2 cellular contexts compared by ENCODE assay signal in genomic region chr12:31245822-31246469, GRCh38.
TF ChIP-seq lines count a peak whose summit lies in the region.

No MANE protein-coding gene starts in this region.

TF ChIP-seq in IMR-90, 13 proteins besides CTCF, POLR2A, EP300 and RAD21 (continued from another document):
- TF ChIP-seq NFE2L2 (IDR thresholded peaks at IDR 0.05; ENCODE audit: low read depth, low read length) (no peak), USF2 (IDR thresholded peaks at IDR 0.05; ENCODE audit: low read depth, low read length) (no peak), ELK1 (IDR thresholded peaks at IDR 0.05; ENCODE audit: borderline replicate concordance, low read depth, low read length) (no peak), CHD1 (IDR thresholded peaks at IDR 0.05; ENCODE audit: low read depth, low read length) (no peak), RCOR1 (IDR thresholded peaks at IDR 0.05; ENCODE audit: insufficient replicate concordance, low read length) (no peak), CEBPB (IDR thresholded peaks at IDR 0.05; ENCODE audit: low read depth, low read length) (no peak), MAFK (IDR thresholded peaks at IDR 0.05; ENCODE audit: low read depth, low read length) (no peak), SMC3 (IDR thresholded peaks at IDR 0.05; ENCODE audit: low read depth, low read length) (no peak), FOS (IDR thresholded peaks at IDR 0.05; ENCODE audit: low read depth, low read length) (no peak), RFX5 (IDR thresholded peaks at IDR 0.05; ENCODE audit: low read depth, low read length) (no peak), MAZ (IDR thresholded peaks at IDR 0.05; ENCODE audit: borderline replicate concordance, low read depth, low read length) (no peak)

TF ChIP-seq in GM12878, 131 proteins besides CTCF, POLR2A, EP300 and RAD21 (continued from another document):
- TF ChIP-seq E2F8 (IDR thresholded peaks at IDR 0.05; ENCODE audit: low read depth, partially characterized antibody) (no peak), ZBED1 (IDR thresholded peaks at IDR 0.05; ENCODE audit: borderline replicate concordance) (no peak), SIX5 (IDR thresholded peaks at IDR 0.05; ENCODE audit: low read depth, low read length, severe bottlenecking) (no peak), ESRRA (IDR thresholded peaks at IDR 0.05; ENCODE audit: low read length) (no peak), MTA2 (IDR thresholded peaks at IDR 0.05; ENCODE audit: low read depth) (no peak)
